1 cellular context compared by ENCODE assay signal in genomic region chr7:150937848-150938561, GRCh38.
TF ChIP-seq lines count a peak whose summit lies in the region.

No MANE protein-coding gene starts in this region.

TF ChIP-seq in WTC11, 78 proteins besides CTCF, POLR2A, EP300 and RAD21 (continued from another document):
- no peak for TF ChIP-seq AFF4 (CRISPR knock-in tag; IDR thresholded peaks at IDR 0.05; ENCODE audit: borderline replicate concordance)
- TF ChIP-seq ZNF671 (CRISPR knock-in tag; IDR thresholded peaks at IDR 0.05) = no peak
- no peak for TF ChIP-seq SMAD3 (CRISPR knock-in tag; IDR thresholded peaks at IDR 0.05; ENCODE audit: borderline replicate concordance)
- no peak for TF ChIP-seq ESRRA (CRISPR knock-in tag; IDR thresholded peaks at IDR 0.05; ENCODE audit: borderline replicate concordance)
